Comparison of ENCODE assay signal across 8 cellular contexts in genomic region chr19:14418743-14419037, GRCh38. TPM values are rescaled to one million over a fixed set of nuclear protein-coding genes. Genes with fewer than 3 reads are reported as not detected.
DNase-seq lines count a peak whose midpoint lies in the region; FAIRE-seq and TF ChIP-seq lines count a peak whose summit lies in the region.

No MANE protein-coding gene starts in this region.

- no peaks in the 10 kb centered on the region for H3K27me3 ChIP-seq in BLaER1 treated with 17β-estradiol and CSF1 and Interleukin-3, amounts not matched to agents 10 nM and 100 nM
- H3K27me3 ChIP-seq in MM.1S (replicated peaks; ENCODE audit: insufficient read depth, low read length) (no peaks in the 10 kb centered on the region; the same call in 1 of the 2 replicates), duodenal mucosa (ENCODE audit: control insufficient read depth in 1 of 2, insufficient read depth in 2 of 2, low read length in 2 of 2) (no peaks in the 10 kb centered on the region), neural cell (ENCODE audit: insufficient read depth, low read depth, low read length) (no peaks in the 10 kb centered on the region)

- H3F3A ChIP-seq in MM.1S (ENCODE audit: insufficient read depth, low read length) (peaks cover 9% of the 10 kb centered on the region), neural cell (ENCODE audit: insufficient read depth, low read length, poor library complexity, severe bottlenecking) (no peaks in the 10 kb centered on the region)

- peak overlapping the region; percentile 87 to 97 (median 92) for H3K9ac ChIP-seq in BLaER1 treated with 17β-estradiol and CSF1 and Interleukin-3, amounts not matched to agents 10 nM and 100 nM
- H3K9ac ChIP-seq in MM.1S (ENCODE audit: low read length) (peak overlapping the region; percentile 98), duodenal mucosa (ENCODE audit: low read depth in 1 of 2, low read length in 2 of 2) (peak overlapping the region; percentile 67 to 87), neural cell (ENCODE audit: low read length) (peak overlapping the region; percentile 63)

- peaks cover 45 to 54% (median 52%) of the 10 kb centered on the region in 11 experiments for H4K20me1 ChIP-seq in BLaER1 treated with 17β-estradiol and CSF1 and Interleukin-3, amounts not matched to agents 10 nM and 100 nM
- peaks cover 40% of the 10 kb centered on the region for H4K20me1 ChIP-seq in MM.1S (ENCODE audit: insufficient read depth, low read length)
- H4K20me1 ChIP-seq in neural cell (ENCODE audit: insufficient read depth): no peaks in the 10 kb centered on the region

- peaks cover 0 to 6% (median 0%) of the 10 kb centered on the region in 11 experiments; a peak in 1 of 22 replicates for H3K9me3 ChIP-seq in BLaER1 treated with 17β-estradiol and CSF1 and Interleukin-3, amounts not matched to agents 10 nM and 100 nM (replicated peaks in 1 of 11)
- H3K9me3 ChIP-seq in MM.1S (replicated peaks; ENCODE audit: insufficient read depth, low read length) (no peaks in the 10 kb centered on the region), duodenal mucosa (ENCODE audit: control insufficient read depth in 1 of 2, low read length in 2 of 2) (no peaks in the 10 kb centered on the region), neural cell (ENCODE audit: low read length) (no peaks in the 10 kb centered on the region)

- peaks cover 18 to 36% (median 35%) of the 10 kb centered on the region in 11 experiments; a peak in 21 of 22 replicates for H3K36me3 ChIP-seq in BLaER1 treated with 17β-estradiol and CSF1 and Interleukin-3, amounts not matched to agents 10 nM and 100 nM
- H3K36me3 ChIP-seq in MM.1S (replicated peaks; ENCODE audit: insufficient read depth, low read length): peaks cover 8% of the 10 kb centered on the region; the same call in 1 of the 2 replicates
- H3K36me3 ChIP-seq in duodenal mucosa (ENCODE audit: control insufficient read depth in 1 of 2, insufficient read depth in 2 of 2, low read length in 2 of 2): peaks cover 0 to 3% of the 10 kb centered on the region in 2 donors
- H3K36me3 ChIP-seq in neural cell (ENCODE audit: insufficient read depth, low read length): no peaks in the 10 kb centered on the region

- TF ChIP-seq CTCF in MM.1S (IDR thresholded peaks at IDR 0.05; ENCODE audit: low read length) (no peak), neural cell (IDR thresholded peaks at IDR 0.05; ENCODE audit: poor library complexity, severe bottlenecking) (no peak)

- H2AFZ ChIP-seq in MM.1S (ENCODE audit: low read length): 0 out of 2 replicates have a peak overlapping the region, but pooled peaks have one; percentile 71
- peak overlapping the region; percentile 16 for H2AFZ ChIP-seq in neural cell (ENCODE audit: low read depth, low read length)

- H3K4me1 ChIP-seq in BLaER1 treated with 17β-estradiol and CSF1 and Interleukin-3, amounts not matched to agents 10 nM and 100 nM: peaks cover 59 to 73% (median 69%) of the 10 kb centered on the region in 10 experiments
- peaks cover 11% of the 10 kb centered on the region for H3K4me1 ChIP-seq in MM.1S (ENCODE audit: low read length)
- H3K4me1 ChIP-seq in duodenal mucosa (ENCODE audit: control insufficient read depth in 1 of 2, insufficient read depth in 2 of 2, low read length in 2 of 2): peaks cover 16 to 20% of the 10 kb centered on the region in 2 donors

- H3K9me2 ChIP-seq in MM.1S (replicated peaks; ENCODE audit: insufficient read depth, low read length): no peaks in the 10 kb centered on the region
- no peaks in the 10 kb centered on the region for H3K9me2 ChIP-seq in neural cell (ENCODE audit: insufficient read depth, low read length)

- no peak for DNase-seq in MM.1S
- no peak for DNase-seq in RPMI8226
- DNase-seq in T1000 (lab: John Stamatoyannopoulos, UW): no peak
- no peak for DNase-seq in AG20443 (ENCODE audit: low spot score)
- DNase-seq in RCC 7860 (ENCODE audit: low spot score): no peak

- no peak for FAIRE-seq in RCC 7860 (lab: Jason Lieb, UNC)

- peak overlapping the region; percentile 92 to 100 (median 97) for H3K4me2 ChIP-seq in BLaER1 treated with 17β-estradiol and CSF1 and Interleukin-3, amounts not matched to agents 10 nM and 100 nM
- H3K4me2 ChIP-seq in MM.1S (ENCODE audit: low read depth, low read length): peak overlapping the region; percentile 69; the same call in 1 of the 2 replicates
- H3K4me2 ChIP-seq in neural cell (ENCODE audit: low read length): peak overlapping the region; percentile 50

- peak overlapping the region; percentile 77 to 96 (median 90) for H3K27ac ChIP-seq in BLaER1 treated with 17β-estradiol and CSF1 and Interleukin-3, amounts not matched to agents 10 nM and 100 nM
- H3K27ac ChIP-seq in MM.1S (ENCODE audit: low read length) (peak overlapping the region; percentile 91), duodenal mucosa (ENCODE audit: low read depth, low read length) (peak overlapping the region; percentile 89), neural cell (ENCODE audit: low read length) (peak overlapping the region; percentile 75)

- peaks cover 58% of the 10 kb centered on the region for H3K79me2 ChIP-seq in MM.1S (ENCODE audit: low read length)
- peaks cover 35% of the 10 kb centered on the region for H3K79me2 ChIP-seq in neural cell (replicated peaks; ENCODE audit: insufficient read depth, low read length)

- peak overlapping the region; percentile 77 to 96 (median 89) for H3K4me3 ChIP-seq in BLaER1 treated with 17β-estradiol and CSF1 and Interleukin-3, amounts not matched to agents 10 nM and 100 nM
- H3K4me3 ChIP-seq in MM.1S (ENCODE audit: low read length) (peak overlapping the region; percentile 98), duodenal mucosa (ENCODE audit: low read depth in 1 of 2, low read length in 2 of 2) (peak overlapping the region; percentile 84 to 92), neural cell (ENCODE audit: low read length) (peak overlapping the region; percentile 77)

- no peak for TF ChIP-seq EP300 in neural cell (conservative IDR thresholded peaks at IDR 0.05; ENCODE audit: poor library complexity, severe bottlenecking)

- no peak for TF ChIP-seq RAD21 in neural cell (conservative IDR thresholded peaks at IDR 0.05)

TF ChIP-seq in neural cell, 6 proteins besides CTCF, POLR2A, EP300 and RAD21:
- TF ChIP-seq SMC3 (conservative IDR thresholded peaks at IDR 0.05; ENCODE audit: poor library complexity) (no peak), REST (IDR thresholded peaks at IDR 0.05; ENCODE audit: borderline replicate concordance) (no peak), TAF1 (IDR thresholded peaks at IDR 0.05; ENCODE audit: low read depth) (no peak), MXI1 (conservative IDR thresholded peaks at IDR 0.05; ENCODE audit: poor library complexity, severe bottlenecking) (no peak), POLR2AphosphoS5 (IDR thresholded peaks at IDR 0.05) (no peak)

RNA-seq across cellular contexts. Expression of gene DDX39A, which starts 0.5 kb away (rescaled TPM):
- 76.4 and 79.2 TPM in 2 replicates for polyA plus RNA-seq in neural cell
- 33.6 and 37.3 TPM in 2 replicates for polyA minus RNA-seq in neural cell

RNA-seq across cellular contexts. Expression of gene PKN1, which starts 14.4 kb away (rescaled TPM):
- polyA plus RNA-seq in neural cell: 64.4 and 84.4 TPM in 2 replicates
- 113 and 127 TPM in 2 replicates for polyA minus RNA-seq in neural cell

RNA-seq across cellular contexts. Expression of gene ADGRE5, which starts 37.4 kb away (rescaled TPM):
- polyA plus RNA-seq in neural cell: 0.51 and 0.96 TPM in 2 replicates
- 0.23 TPM in 1 of 2 replicates, not detected in the other for polyA minus RNA-seq in neural cell

RNA-seq across cellular contexts. Expression of gene PTGER1, which starts 56.5 kb away (rescaled TPM):
- not detected in 2 replicates for polyA plus RNA-seq in neural cell
- polyA minus RNA-seq in neural cell: not detected in 2 replicates
